Comparison of ENCODE assay signal across 8 cellular contexts in the genomic region with DNA sequence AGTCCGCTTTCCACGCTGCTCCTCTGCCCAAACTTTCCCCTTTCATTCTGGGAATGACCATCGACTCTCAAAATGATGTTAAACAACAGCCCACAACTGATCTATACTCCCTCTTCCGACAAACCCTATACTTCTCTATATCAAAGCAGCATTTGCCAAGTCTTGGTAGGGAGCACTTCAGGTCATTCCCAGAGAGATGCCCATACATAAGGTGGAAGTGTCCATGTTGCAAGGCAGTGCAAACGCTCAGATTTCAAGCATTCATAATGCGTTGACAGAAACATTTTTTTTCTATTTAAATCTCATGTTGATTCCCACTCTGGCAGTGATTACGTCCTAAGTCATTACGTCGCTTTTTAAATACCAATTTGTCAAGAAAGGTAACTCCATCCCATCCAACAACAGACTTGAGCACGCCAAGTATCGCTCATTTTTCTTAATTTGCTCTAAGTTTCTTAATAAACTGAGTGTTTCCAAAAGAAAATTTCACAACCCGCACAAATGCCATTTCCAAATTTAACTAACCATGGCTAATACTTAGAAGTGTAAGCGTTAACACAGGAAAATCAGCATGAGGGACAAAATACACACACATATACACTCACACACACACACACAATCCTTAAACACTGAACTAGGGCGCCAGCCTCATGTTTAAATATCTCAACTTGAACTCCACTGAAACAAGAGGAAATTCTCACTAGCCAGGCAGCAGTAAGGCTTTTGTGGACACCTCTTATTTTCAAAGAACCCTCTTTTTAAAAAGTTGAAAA. TPM values are rescaled to one million over a fixed set of nuclear protein-coding genes. Genes with fewer than 3 reads are reported as not detected.
DNase-seq lines count a peak whose midpoint lies in the region; ATAC-seq, FAIRE-seq and TF ChIP-seq lines count a peak whose summit lies in the region.

No MANE protein-coding gene starts in this region.

- H3K9me3 Mint-ChIP-seq in endothelial cell (ENCODE audit: unreplicated experiment) (no peaks in the 10 kb centered on the region), natural killer cell (no peaks in the 10 kb centered on the region)

- H3K27me3 Mint-ChIP-seq in endothelial cell (ENCODE audit: unreplicated experiment): peaks cover 2% of the 10 kb centered on the region
- no peaks in the 10 kb centered on the region for H3K27me3 Mint-ChIP-seq in natural killer cell (ENCODE audit: low read depth in 2 of 2)

- peak; percentile 83 for FAIRE-seq in H54 (lab: Jason Lieb, UNC)
- FAIRE-seq in HTR-8/SVneo (lab: Jason Lieb, UNC): no peak

- H3K27ac Mint-ChIP-seq in endothelial cell (ENCODE audit: unreplicated experiment): peak overlapping the region; percentile 79
- H3K27ac Mint-ChIP-seq in natural killer cell: peak overlapping the region; percentile 82 to 83

- TF ChIP-seq CTCF in endothelial cell (IDR thresholded peaks at IDR 0.05; ENCODE audit: unreplicated experiment) (no peak), natural killer cell (IDR thresholded peaks at IDR 0.05) (no peak)

- H3K4me1 Mint-ChIP-seq in endothelial cell (ENCODE audit: unreplicated experiment) (peaks cover 23% of the 10 kb centered on the region), natural killer cell (peaks cover 33 to 40% of the 10 kb centered on the region in 2 donors)

- peak overlapping the region; percentile 94 for H3K4me3 Mint-ChIP-seq in endothelial cell (ENCODE audit: unreplicated experiment)
- H3K4me3 Mint-ChIP-seq in natural killer cell: peak overlapping the region; percentile 96

- no peak for TF ChIP-seq POLR2A in H54 (IDR thresholded peaks at IDR 0.05; ENCODE audit: low read depth, low read length)

- intact Hi-C loops in natural killer cell (cut with micrococcal nuclease): loop anchor here (1.0 to 5.0 kb wide), 3 partner anchors 45 to 184 kb away; a partner anchor contains a TSS

- H3K36me3 Mint-ChIP-seq in endothelial cell (ENCODE audit: low read depth, unreplicated experiment) (peaks cover 5% of the 10 kb centered on the region), natural killer cell (no peaks in the 10 kb centered on the region)

- ATAC-seq in natural killer cell (peak in 1 of 3 donors; percentile 9), HG02970 (IDR thresholded peaks at IDR 0.05; ENCODE audit: low FRiP score, unreplicated experiment) (no peak)

- peak; percentile 15 for DNase-seq in Daoy (ENCODE audit: low read depth)
- no peak for DNase-seq in H54 (ENCODE audit: insufficient read length, low spot score)
- peak; percentile 4 for DNase-seq in RPMI8226
- DNase-seq in endothelial cell (ENCODE audit: low spot score): no peak
- no peak for DNase-seq in natural killer cell
- DNase-seq in AG20443 (ENCODE audit: low spot score): no peak
- no peak for DNase-seq in HTR-8/SVneo (ENCODE audit: insufficient read length, low spot score)

RNA-seq across cellular contexts. Expression of a gene that starts 1.1 kb away (rescaled TPM):
- total RNA-seq in Daoy (2014; rRNA removed; shearing (Covaris generic)): 28.8 and 29.9 TPM in 2 replicates
- total RNA-seq in endothelial cell (ENCODE audit: unreplicated experiment) (28.9 TPM), natural killer cell (10 to 100 TPM; 12.3 to 13.0 (median 12.7) TPM)

Comparison
In these comparisons a context has a peak if more than half of its experiments do, and no peak if none do; other contexts are left out.
1. DNase-seq: peak in Daoy (single experiment) and RPMI8226 (single experiment); none in H54 (single experiment), endothelial cell (single experiment), natural killer cell (single experiment), AG20443 (single experiment) and HTR-8/SVneo (single experiment).